15 cellular contexts compared by ENCODE assay signal in genomic region chr11:62922189-62922589, GRCh38. TPM values are rescaled to one million over a fixed set of nuclear protein-coding genes. Genes with fewer than 3 reads are reported as not detected.
DNase-seq lines count a peak whose midpoint lies in the region; ATAC-seq, FAIRE-seq and TF ChIP-seq lines count a peak whose summit lies in the region.
"Had no signal": no experiment of that assay in that cellular context is flagged by ENCODE, and none has a peak within 500 bp of the region (broad histone marks: within the 10 kb centered on the region; RNA-seq: fewer than 3 reads in every experiment).

No MANE protein-coding gene starts in this region.

- ATAC-seq in RWPE2 (ENCODE audit: low read depth) (peak; percentile 39), GM21360 (IDR thresholded peaks at IDR 0.05; ENCODE audit: unreplicated experiment) (no peak)

- no peak for TF ChIP-seq POLR2A in lower leg skin (IDR thresholded peaks at IDR 0.05)

- H3K36me3 Mint-ChIP-seq in activated CD4-positive, alpha-beta T cell treated with anti-CD3 and anti-CD28 coated beads, Interleukin-2, amount 10 ng/mL, durations not matched to agents 24 days and 14 days (ENCODE audit: low read depth): no peaks in the 10 kb centered on the region
- no peaks in the 10 kb centered on the region for H3K36me3 Mint-ChIP-seq in activated CD4-positive, alpha-beta T cell treated with anti-CD3 and anti-CD28 coated beads, Interleukin-2, amount 10 ng/mL, durations not matched to agents 7 days and 5 days (ENCODE audit: low read depth)
- no peaks in the 10 kb centered on the region for H3K36me3 Mint-ChIP-seq in progenitor cell of endocrine pancreas (ENCODE audit: insufficient read depth)

- H3K4me1 ChIP-seq in RWPE2 (ENCODE audit: insufficient read depth, poor library complexity, severe bottlenecking): no peaks in the 10 kb centered on the region

- DNase-seq in activated CD4-positive, alpha-beta T cell treated with anti-CD3 and anti-CD28 coated beads, Interleukin-2, amount 10 ng/mL, durations not matched to agents 24 days and 14 days: no peak
- DNase-seq in activated CD4-positive, alpha-beta T cell treated with anti-CD3 and anti-CD28 coated beads, Interleukin-2, amount 10 ng/mL, durations not matched to agents 7 days and 5 days: no peak
- DNase-seq in RWPE2 (ENCODE audit: low spot score) (no peak), epithelial cell of esophagus (ENCODE audit: low read depth) (peak; percentile 51), progenitor cell of endocrine pancreas (ENCODE audit: low spot score, unreplicated experiment) (no peak), frontal cortex (ENCODE audit: low spot score in 2 of 2) (no peak), lower leg skin (ENCODE audit: low spot score in 2 of 2) (no peak)
- DNase-seq: DMS79, lower lobe of right lung, NCI-H1436 had no signal

- H3K27ac Mint-ChIP-seq in activated CD4-positive, alpha-beta T cell treated with anti-CD3 and anti-CD28 coated beads, Interleukin-2, amount 10 ng/mL, durations not matched to agents 24 days and 14 days: no peak overlapping the region
- no peak overlapping the region for H3K27ac Mint-ChIP-seq in activated CD4-positive, alpha-beta T cell treated with anti-CD3 and anti-CD28 coated beads, Interleukin-2, amount 10 ng/mL, durations not matched to agents 7 days and 5 days
- H3K27ac Mint-ChIP-seq in progenitor cell of endocrine pancreas: peak overlapping the region; percentile 79

- H3K27ac ChIP-seq in RWPE2 (ENCODE audit: poor library complexity, severe bottlenecking): no peak overlapping the region
- H3K27ac ChIP-seq: KMS-11, pancreas had no signal

- intact Hi-C loops in activated CD4-positive, alpha-beta T cell treated with anti-CD3 and anti-CD28 coated beads, Interleukin-2, amount 10 ng/mL, durations not matched to agents 24 days and 14 days (cut with micrococcal nuclease): no loop called here
- intact Hi-C loops in lower leg skin (cut with DNase I; ENCODE audit: low total_unique reads): no loop called here

- FAIRE-seq in frontal cortex (lab: Jason Lieb, UNC): no peak
- FAIRE-seq: pancreas had no signal

- CTCF ChIA-PET in activated CD4-positive, alpha-beta T cell treated with anti-CD3 and anti-CD28 coated beads, Interleukin-2, amount 10 ng/mL, durations not matched to agents 7 days and 5 days (lab: Charles Lee): interaction anchor here (3.7 kb wide), 1 partner anchor 16 kb away, joined by 17 read pairs; no protein-coding TSS in a partner anchor

- H3K36me3 ChIP-seq in RWPE2 (ENCODE audit: low read depth): no peaks in the 10 kb centered on the region
- H3K36me3 ChIP-seq: lower lobe of right lung, pancreas, upper lobe of right lung had no signal

- peak overlapping the region; percentile 11 for H3K4me3 Mint-ChIP-seq in activated CD4-positive, alpha-beta T cell treated with anti-CD3 and anti-CD28 coated beads, Interleukin-2, amount 10 ng/mL, durations not matched to agents 24 days and 14 days
- H3K4me3 Mint-ChIP-seq in activated CD4-positive, alpha-beta T cell treated with anti-CD3 and anti-CD28 coated beads, Interleukin-2, amount 10 ng/mL, durations not matched to agents 7 days and 5 days: no peak overlapping the region
- H3K4me3 Mint-ChIP-seq in progenitor cell of endocrine pancreas (ENCODE audit: low read depth): no peak overlapping the region

- H3K27me3 ChIP-seq in RWPE2 (ENCODE audit: insufficient read depth, poor library complexity, severe bottlenecking): peaks cover 69% of the 10 kb centered on the region

- POLR2A ChIA-PET in activated CD4-positive, alpha-beta T cell treated with anti-CD3 and anti-CD28 coated beads, Interleukin-2, amount 10 ng/mL, durations not matched to agents 7 days and 5 days (lab: Charles Lee): no interaction called here

- peaks cover 14% of the 10 kb centered on the region for H3K4me1 Mint-ChIP-seq in activated CD4-positive, alpha-beta T cell treated with anti-CD3 and anti-CD28 coated beads, Interleukin-2, amount 10 ng/mL, durations not matched to agents 24 days and 14 days
- H3K4me1 Mint-ChIP-seq in activated CD4-positive, alpha-beta T cell treated with anti-CD3 and anti-CD28 coated beads, Interleukin-2, amount 10 ng/mL, durations not matched to agents 7 days and 5 days: peaks cover 20% of the 10 kb centered on the region
- peaks cover 31% of the 10 kb centered on the region for H3K4me1 Mint-ChIP-seq in progenitor cell of endocrine pancreas (ENCODE audit: low read depth)

- H3K4me3 ChIP-seq in RWPE2 (ENCODE audit: severe bottlenecking): no peak overlapping the region
- H3K4me3 ChIP-seq in epithelial cell of esophagus (ENCODE audit: low read length): no peak overlapping the region
- H3K4me3 ChIP-seq in lower leg skin (ENCODE audit: low read depth, poor library complexity, severe bottlenecking): no peak overlapping the region
- H3K4me3 ChIP-seq: body of pancreas had no signal

- no peaks in the 10 kb centered on the region for H3K9me3 ChIP-seq in RWPE2 (ENCODE audit: severe bottlenecking)
- H3K9me3 ChIP-seq: body of pancreas, lower lobe of right lung, pancreas, upper lobe of right lung had no signal

- no peaks in the 10 kb centered on the region for H3K9me3 Mint-ChIP-seq in activated CD4-positive, alpha-beta T cell treated with anti-CD3 and anti-CD28 coated beads, Interleukin-2, amount 10 ng/mL, durations not matched to agents 24 days and 14 days
- no peaks in the 10 kb centered on the region for H3K9me3 Mint-ChIP-seq in activated CD4-positive, alpha-beta T cell treated with anti-CD3 and anti-CD28 coated beads, Interleukin-2, amount 10 ng/mL, durations not matched to agents 7 days and 5 days
- no peaks in the 10 kb centered on the region for H3K9me3 Mint-ChIP-seq in progenitor cell of endocrine pancreas (ENCODE audit: low read depth)

- 23 to 31% methylated on average over 4 of the region's 4 CpGs for WGBS in lower leg skin, 2 donors

- no peak for TF ChIP-seq CTCF in RWPE2 (IDR thresholded peaks at IDR 0.05; ENCODE audit: poor library complexity, severe bottlenecking)
- no peak for TF ChIP-seq CTCF in epithelial cell of esophagus (IDR thresholded peaks at IDR 0.05; ENCODE audit: insufficient read depth, low read depth, low read length, missing control alignments)
- no peak for TF ChIP-seq CTCF in progenitor cell of endocrine pancreas (IDR thresholded peaks at IDR 0.05; ENCODE audit: unreplicated experiment)
- no peak for TF ChIP-seq CTCF in lower leg skin (IDR thresholded peaks at IDR 0.05)

- H3K27me3 Mint-ChIP-seq in activated CD4-positive, alpha-beta T cell treated with anti-CD3 and anti-CD28 coated beads, Interleukin-2, amount 10 ng/mL, durations not matched to agents 24 days and 14 days: peaks cover 59% of the 10 kb centered on the region
- peaks cover 65% of the 10 kb centered on the region for H3K27me3 Mint-ChIP-seq in activated CD4-positive, alpha-beta T cell treated with anti-CD3 and anti-CD28 coated beads, Interleukin-2, amount 10 ng/mL, durations not matched to agents 7 days and 5 days
- peaks cover 66% of the 10 kb centered on the region for H3K27me3 Mint-ChIP-seq in progenitor cell of endocrine pancreas

RNA-seq across cellular contexts. Expression of gene CHRM1, which starts 1.0 kb away (rescaled TPM):
- not detected in 2 replicates for total RNA-seq in activated CD4-positive, alpha-beta T cell treated with anti-CD3 and anti-CD28 coated beads, Interleukin-2, amount 10 ng/mL, durations not matched to agents 24 days and 14 days
- not detected for total RNA-seq in activated CD4-positive, alpha-beta T cell treated with anti-CD3 and anti-CD28 coated beads, Interleukin-2, amount 10 ng/mL, durations not matched to agents 7 days and 5 days
- total RNA-seq in progenitor cell of endocrine pancreas (0.62 and 0.67 TPM in 2 replicates), frontal cortex (14.3 TPM), lower leg skin (1 to 10 TPM; 1.5 to 7.6 (median 4.5) TPM)
- total RNA-seq: body of pancreas had no signal

RNA-seq across cellular contexts. Expression of gene SLC3A2, which starts 41.5 kb away (rescaled TPM):
- 364 and 379 TPM in 2 replicates for total RNA-seq in activated CD4-positive, alpha-beta T cell treated with anti-CD3 and anti-CD28 coated beads, Interleukin-2, amount 10 ng/mL, durations not matched to agents 24 days and 14 days
- total RNA-seq in activated CD4-positive, alpha-beta T cell treated with anti-CD3 and anti-CD28 coated beads, Interleukin-2, amount 10 ng/mL, durations not matched to agents 7 days and 5 days: 100 to 1,000 TPM; 153 to 157 TPM
- total RNA-seq in progenitor cell of endocrine pancreas (140 and 180 TPM in 2 replicates), frontal cortex (109 TPM), lower leg skin (100 to 1,000 TPM; 175 to 190 (median 187) TPM)
